ENCODE assay signal across 6 cellular contexts in genomic region chr6:44220913-44221290, GRCh38. TPM values are rescaled to one million over a fixed set of nuclear protein-coding genes. Genes with fewer than 3 reads are reported as not detected.
DNase-seq lines count a peak whose midpoint lies in the region; ATAC-seq and TF ChIP-seq lines count a peak whose summit lies in the region.

No MANE protein-coding gene starts in this region.

- peaks cover 16% of the 10 kb centered on the region for H3K4me1 Mint-ChIP-seq in Caco-2 (ENCODE audit: low read depth, unreplicated experiment)
- H3K4me1 Mint-ChIP-seq in activated naive CD8-positive, alpha-beta T cell treated with anti-CD3 and anti-CD28 coated beads, Interleukin-2, amount 50 U/mL, for 24 hours, result peaks cover 54% of the 10 kb centered on the region
- peaks cover 64% of the 10 kb centered on the region for H3K4me1 Mint-ChIP-seq in nephron progenitor cell
- peaks cover 15 to 25% of the 10 kb centered on the region in 2 donors for H3K4me1 Mint-ChIP-seq in effector memory CD8-positive, alpha-beta T cell (ENCODE audit: low read depth in 2 of 2)

- POLR2A ChIA-PET in Caco-2 (lab: Charles Lee), result no interaction called here

- H3K27me3 ChIP-seq in Caco-2 (replicated peaks; ENCODE audit: control insufficient read depth, insufficient read depth, low read length), result no peaks in the 10 kb centered on the region

- H3K27ac Mint-ChIP-seq in Caco-2 (ENCODE audit: unreplicated experiment) (no peak overlapping the region), nephron progenitor cell (no peak overlapping the region)
- peak overlapping the region; percentile 15 for H3K27ac Mint-ChIP-seq in activated naive CD8-positive, alpha-beta T cell treated with anti-CD3 and anti-CD28 coated beads, Interleukin-2, amount 50 U/mL, for 24 hours
- no peak overlapping the region for H3K27ac Mint-ChIP-seq in effector memory CD8-positive, alpha-beta T cell

- H3K36me3 ChIP-seq in Caco-2 (ENCODE audit: control insufficient read depth, insufficient read depth, low read length), result no peaks in the 10 kb centered on the region

- DNase-seq in Caco-2, result no peak
- no peak for DNase-seq in activated naive CD8-positive, alpha-beta T cell treated with anti-CD3 and anti-CD28 coated beads, Interleukin-2, amount 50 U/mL, for 24 hours
- DNase-seq in nephron progenitor cell, result no peak
- DNase-seq in effector memory CD8-positive, alpha-beta T cell, result no peak
- DNase-seq in iPS-NIHi7 (ENCODE audit: extremely low spot score), result no peak

- no peaks in the 10 kb centered on the region for H3K9me3 ChIP-seq in Caco-2

- TF ChIP-seq CTCF in Caco-2 (IDR thresholded peaks at IDR 0.05; ENCODE audit: insufficient read depth in 1 of 2, low read depth in 1 of 2, low read length in 1 of 2, severe bottlenecking in 1 of 2, unreplicated experiment in 1 of 2) (no peak), nephron progenitor cell (IDR thresholded peaks at IDR 0.05) (no peak)

- CTCF ChIA-PET in Caco-2 (lab: Charles Lee), result interaction anchor here (0.6 to 1.6 kb wide), 3 partner anchors 13 to 19 kb away, joined by 3 to 13 read pairs (median 8); no protein-coding TSS in a partner anchor

- H3K27me3 Mint-ChIP-seq in Caco-2 (ENCODE audit: insufficient read depth, unreplicated experiment), result no peaks in the 10 kb centered on the region
- H3K27me3 Mint-ChIP-seq in activated naive CD8-positive, alpha-beta T cell treated with anti-CD3 and anti-CD28 coated beads, Interleukin-2, amount 50 U/mL, for 24 hours, result peaks cover 9% of the 10 kb centered on the region
- peaks cover 3% of the 10 kb centered on the region for H3K27me3 Mint-ChIP-seq in nephron progenitor cell (ENCODE audit: low read depth, poor library complexity)
- peaks cover 12 to 35% of the 10 kb centered on the region in 2 donors for H3K27me3 Mint-ChIP-seq in effector memory CD8-positive, alpha-beta T cell

- H3K4me3 Mint-ChIP-seq in Caco-2 (ENCODE audit: unreplicated experiment), result peak overlapping the region; percentile 89
- no peak overlapping the region for H3K4me3 Mint-ChIP-seq in activated naive CD8-positive, alpha-beta T cell treated with anti-CD3 and anti-CD28 coated beads, Interleukin-2, amount 50 U/mL, for 24 hours
- H3K4me3 Mint-ChIP-seq in nephron progenitor cell, result peak overlapping the region; percentile 69
- peak overlapping the region in 1 of 2 donors; percentile 10 for H3K4me3 Mint-ChIP-seq in effector memory CD8-positive, alpha-beta T cell

- no TSS peak for BruUV-seq in Caco-2 (replicated peaks; lab: Mats Ljungman, UMichigan)

- no peak for ATAC-seq in activated naive CD8-positive, alpha-beta T cell treated with anti-CD3 and anti-CD28 coated beads, Interleukin-2, amount 50 U/mL, for 24 hours
- no peak for ATAC-seq in effector memory CD8-positive, alpha-beta T cell (replicated peaks)
- no peak for ATAC-seq in HG03097 (IDR thresholded peaks at IDR 0.05; ENCODE audit: low FRiP score, unreplicated experiment)

- H3K4me3 ChIP-seq in Caco-2 (ENCODE audit: low read depth, low read length), result no peak overlapping the region

- peaks cover 12% of the 10 kb centered on the region for H3K36me3 Mint-ChIP-seq in Caco-2 (ENCODE audit: insufficient read depth, unreplicated experiment)
- H3K36me3 Mint-ChIP-seq in activated naive CD8-positive, alpha-beta T cell treated with anti-CD3 and anti-CD28 coated beads, Interleukin-2, amount 50 U/mL, for 24 hours (ENCODE audit: low read depth), result peaks cover 11% of the 10 kb centered on the region
- no peaks in the 10 kb centered on the region for H3K36me3 Mint-ChIP-seq in nephron progenitor cell (ENCODE audit: low read depth)
- no peaks in the 10 kb centered on the region for H3K36me3 Mint-ChIP-seq in effector memory CD8-positive, alpha-beta T cell (ENCODE audit: insufficient read depth)

- intact Hi-C loops in Caco-2 (cut with micrococcal nuclease; ENCODE audit: unreplicated experiment), result loop anchor here (1.0 kb wide), 1 partner anchor 13 kb away; no protein-coding TSS in a partner anchor

- no peaks in the 10 kb centered on the region for H3K9me3 Mint-ChIP-seq in Caco-2 (ENCODE audit: unreplicated experiment)
- no peaks in the 10 kb centered on the region for H3K9me3 Mint-ChIP-seq in activated naive CD8-positive, alpha-beta T cell treated with anti-CD3 and anti-CD28 coated beads, Interleukin-2, amount 50 U/mL, for 24 hours
- H3K9me3 Mint-ChIP-seq in nephron progenitor cell, result no peaks in the 10 kb centered on the region
- no peaks in the 10 kb centered on the region for H3K9me3 Mint-ChIP-seq in effector memory CD8-positive, alpha-beta T cell

- H3K4me1 ChIP-seq in Caco-2, result peaks cover 39% of the 10 kb centered on the region

RNA-seq across cellular contexts. Expression of gene SLC29A1, which starts 2.5 kb away (rescaled TPM):
- total RNA-seq in Caco-2 (2022), result 80.7 and 81.3 TPM in 2 replicates

RNA-seq across cellular contexts. Expression of gene MYMX, which starts 4.2 kb away (rescaled TPM):
- not detected in 2 replicates for total RNA-seq in Caco-2 (2022)

RNA-seq across cellular contexts. Expression of gene HSP90AB1, which starts 26.0 kb away (rescaled TPM):
- 967 and 1,046 TPM in 2 replicates for total RNA-seq in Caco-2 (2022)

RNA-seq across cellular contexts. Expression of gene SLC35B2, which starts 36.4 kb away (rescaled TPM):
- total RNA-seq in Caco-2 (2022), result 44.6 and 44.8 TPM in 2 replicates

RNA-seq across cellular contexts. Expression of gene NFKBIE, which starts 44.4 kb away (rescaled TPM):
- 8.4 and 10.1 TPM in 2 replicates for total RNA-seq in Caco-2 (2022)
